In genomic region chr19:3966051-3967017, GRCh38 we compare ENCODE assay signal across 15 cellular contexts. TPM values are rescaled to one million over a fixed set of nuclear protein-coding genes. Genes with fewer than 3 reads are reported as not detected.
A peak's percentile ranks its signal among the peaks of the same experiment; 100 is the strongest.
DNase-seq lines count a peak whose midpoint lies in the region; ATAC-seq and TF ChIP-seq lines count a peak whose summit lies in the region.
"Had no signal": no experiment of that assay in that cellular context is flagged by ENCODE, and none has a peak within 500 bp of the region (broad histone marks: within the 10 kb centered on the region; RNA-seq: fewer than 3 reads in every experiment).

No MANE protein-coding gene starts in this region.

- DNase-seq in left ventricle myocardium inferior (no peak), Right ventricle myocardium inferior (ENCODE audit: missing footprints) (no peak), upper lobe of right lung (no peak), T-helper 1 cell (no peak), NCI-H526 treated with DMSO at 0.1 percent for 48 hours (lab: John Stamatoyannopoulos, UW) (no peak), mesenteric fat pad (ENCODE audit: low spot score) (no peak)
- DNase-seq: activated T-cell treated with anti-CD3 and anti-CD28 coated beads, Interleukin-2, amount 50 U/mL, for 4 hours; DND-41; KG1; naive thymus-derived CD4-positive, alpha-beta T cell; stimulated activated CD4-positive, alpha-beta T cell treated with anti-CD3 and anti-CD28 coated beads, Interleukin-15, amount 100 ng/mL, for 24 hours; stimulated activated CD8-positive, alpha-beta memory T cell treated with anti-CD3 and anti-CD28 coated beads, Interleukin-4, amount 100 ng/mL, for 48 hours had no signal

- peak overlapping the region in 1 of 2 donors; percentile 44 for H3K9ac ChIP-seq in duodenal mucosa (ENCODE audit: low read depth in 1 of 2, low read length in 2 of 2)

- H3K9me3 ChIP-seq in left ventricle myocardium inferior (replicated peaks) (no peaks in the 10 kb centered on the region), duodenal mucosa (ENCODE audit: control insufficient read depth in 1 of 2, low read length in 2 of 2) (no peaks in the 10 kb centered on the region), muscle layer of duodenum (ENCODE audit: control insufficient read depth in 1 of 2, low read length in 2 of 2) (no peaks in the 10 kb centered on the region), upper lobe of right lung (no peaks in the 10 kb centered on the region)

- H3K36me3 ChIP-seq in left ventricle myocardium inferior, result peaks cover 68% of the 10 kb centered on the region
- H3K36me3 ChIP-seq in duodenal mucosa (ENCODE audit: control insufficient read depth in 1 of 2, insufficient read depth in 2 of 2, low read length in 2 of 2), result peaks cover 21 to 39% of the 10 kb centered on the region in 2 donors
- peaks cover 23 to 46% of the 10 kb centered on the region in 2 donors for H3K36me3 ChIP-seq in muscle layer of duodenum (ENCODE audit: control insufficient read depth in 1 of 2, insufficient read depth in 2 of 2, low read length in 2 of 2)
- peaks cover 59% of the 10 kb centered on the region for H3K36me3 ChIP-seq in upper lobe of right lung

- TF ChIP-seq CTCF in left ventricle myocardium inferior (IDR thresholded peaks at IDR 0.05; ENCODE audit: borderline replicate concordance) (peak; percentile 10), upper lobe of right lung (IDR thresholded peaks at IDR 0.05) (no peak)

- intact Hi-C loops in left ventricle myocardium inferior (cut with micrococcal nuclease) (no loop called here), Right ventricle myocardium inferior (cut with DNase I) (loop anchor here (5.0 to 10.0 kb wide), 2 partner anchors 34 to 202 kb away; partner anchors contain the start of genes APBA3, MRPL54 and NMRK2), upper lobe of right lung (cut with DNase I) (no loop called here)

- ATAC-seq in Right ventricle myocardium inferior, result no peak
- ATAC-seq in upper lobe of right lung, result no peak
- ATAC-seq: activated T-cell treated with anti-CD3 and anti-CD28 coated beads, Interleukin-2, amount 50 U/mL, for 4 hours; naive thymus-derived CD4-positive, alpha-beta T cell had no signal

- H3K4me1 ChIP-seq in left ventricle myocardium inferior, result peaks cover 77% of the 10 kb centered on the region
- peaks cover 36 to 46% of the 10 kb centered on the region in 2 donors for H3K4me1 ChIP-seq in duodenal mucosa (ENCODE audit: control insufficient read depth in 1 of 2, insufficient read depth in 2 of 2, low read length in 2 of 2)
- peaks cover 11 to 36% of the 10 kb centered on the region in 2 donors for H3K4me1 ChIP-seq in muscle layer of duodenum (ENCODE audit: control insufficient read depth in 1 of 2, insufficient read depth in 2 of 2, low read length in 2 of 2)
- H3K4me1 ChIP-seq in upper lobe of right lung, result peaks cover 44% of the 10 kb centered on the region

- peak overlapping the region; percentile 34 for H3K4me3 ChIP-seq in left ventricle myocardium inferior
- peak overlapping the region; percentile 40 to 42 for H3K4me3 ChIP-seq in duodenal mucosa (ENCODE audit: low read depth in 1 of 2, low read length in 2 of 2)
- peak overlapping the region in 1 of 2 donors; percentile 15 for H3K4me3 ChIP-seq in muscle layer of duodenum (ENCODE audit: low read depth in 1 of 2, low read length in 2 of 2)
- H3K4me3 ChIP-seq in upper lobe of right lung, result no peak overlapping the region

- H3K27ac ChIP-seq in left ventricle myocardium inferior (replicated peaks) (peak overlapping the region; percentile 99), duodenal mucosa (ENCODE audit: low read depth, low read length) (peak overlapping the region; percentile 67), muscle layer of duodenum (ENCODE audit: low read length) (peak overlapping the region; percentile 63), upper lobe of right lung (peak overlapping the region; percentile 17)
- H3K27ac ChIP-seq: epithelial cell of prostate had no signal

- no peaks in the 10 kb centered on the region for H3K27me3 ChIP-seq in left ventricle myocardium inferior (ENCODE audit: low read depth)
- H3K27me3 ChIP-seq in duodenal mucosa (ENCODE audit: control insufficient read depth in 1 of 2, insufficient read depth in 2 of 2, low read length in 2 of 2), result no peaks in the 10 kb centered on the region
- no peaks in the 10 kb centered on the region for H3K27me3 ChIP-seq in muscle layer of duodenum (ENCODE audit: low read depth, low read length)
- no peaks in the 10 kb centered on the region for H3K27me3 ChIP-seq in upper lobe of right lung

RNA-seq across cellular contexts. Expression of gene DAPK3, which starts 4.6 kb away (rescaled TPM):
- total RNA-seq in left ventricle myocardium inferior (74.6 TPM), Right ventricle myocardium inferior (67.5 TPM), upper lobe of right lung (70.7 TPM), mesenteric fat pad (56.5 TPM)

RNA-seq across cellular contexts. Expression of gene EEF2, which starts 18.9 kb away (rescaled TPM):
- total RNA-seq in left ventricle myocardium inferior (2,303 TPM), Right ventricle myocardium inferior (2,154 TPM), upper lobe of right lung (1,960 TPM), mesenteric fat pad (2,131 TPM)

RNA-seq across cellular contexts. Expression of gene NMRK2, which starts 33.5 kb away (rescaled TPM):
- total RNA-seq in left ventricle myocardium inferior, result 458 TPM
- 627 TPM for total RNA-seq in Right ventricle myocardium inferior
- total RNA-seq in upper lobe of right lung, result 1.6 TPM
- not detected for total RNA-seq in mesenteric fat pad
- total RNA-seq: activated T-cell treated with anti-CD3 and anti-CD28 coated beads, Interleukin-2, amount 50 U/mL, for 4 hours; naive thymus-derived CD4-positive, alpha-beta T cell had no signal

RNA-seq across cellular contexts. Expression of gene PIAS4, which starts 41.2 kb away (rescaled TPM):
- total RNA-seq in left ventricle myocardium inferior, result 15.4 TPM
- 16.1 TPM for total RNA-seq in Right ventricle myocardium inferior
- total RNA-seq in upper lobe of right lung, result 25.4 TPM
- 17.9 TPM for total RNA-seq in mesenteric fat pad

Comparison
In these comparisons a context has a peak if more than half of its experiments do, and no peak if none do; other contexts are left out.
1. H3K27ac ChIP-seq: peak in every context shown above with its lines; median percentile 99 in left ventricle myocardium inferior; 67 in duodenal mucosa; 63 in muscle layer of duodenum; 17 in upper lobe of right lung.
2. RNA of gene NMRK2, which starts 33.5 kb away (total RNA-seq): 627 TPM in Right ventricle myocardium inferior (single experiment) and 458 TPM in left ventricle myocardium inferior (single experiment); 1.6 TPM in upper lobe of right lung (single experiment) and not detected in mesenteric fat pad (single experiment); every median in the first group is over 100 times any median in the second.